In genomic region chr6:24666097-24666615, GRCh38 we compare ENCODE assay signal across 8 cellular contexts. TPM values are rescaled to one million over a fixed set of nuclear protein-coding genes. Genes with fewer than 3 reads are reported as not detected.
DNase-seq lines count a peak whose midpoint lies in the region; ATAC-seq and TF ChIP-seq lines count a peak whose summit lies in the region.

No MANE protein-coding gene starts in this region.

- H3K9me3 Mint-ChIP-seq in IgD-negative memory B cell: peaks cover 0 to 4% (median 0%) of the 10 kb centered on the region in 3 donors
- peaks cover 10% of the 10 kb centered on the region for H3K9me3 Mint-ChIP-seq in activated T-cell treated with anti-CD3 and anti-CD28 coated beads, Interleukin-2, amount 50 U/mL, for 24 hours
- peaks cover 25% of the 10 kb centered on the region for H3K9me3 Mint-ChIP-seq in nephron

- peak overlapping the region; percentile 97 to 100 (median 98) for H3K4me3 Mint-ChIP-seq in IgD-negative memory B cell
- peak overlapping the region; percentile 96 for H3K4me3 Mint-ChIP-seq in activated T-cell treated with anti-CD3 and anti-CD28 coated beads, Interleukin-2, amount 50 U/mL, for 24 hours
- H3K4me3 Mint-ChIP-seq in nephron: peak overlapping the region; percentile 96 to 100 (median 99)

- H3K27ac Mint-ChIP-seq in IgD-negative memory B cell (peak overlapping the region; percentile 90 to 97 (median 94)), nephron (peak overlapping the region; percentile 98)
- H3K27ac Mint-ChIP-seq in activated T-cell treated with anti-CD3 and anti-CD28 coated beads, Interleukin-2, amount 50 U/mL, for 24 hours: peak overlapping the region; percentile 99

- in situ Hi-C loops in G401 (cut with HindIII; ENCODE audit: low sequenced_read_pairs): no loop called here

- H3K27ac ChIP-seq in urinary bladder (ENCODE audit: low read depth): peak overlapping the region; percentile 83

- WGBS in urinary bladder: under 1% methylated on average over 26 of the region's 26 CpGs

- TF ChIP-seq CTCF in fibroblast of mammary gland (conservative IDR thresholded peaks at IDR 0.05; ENCODE audit: control insufficient read depth, insufficient read depth, low read depth, low read length): no peak
- TF ChIP-seq CTCF in nephron (IDR thresholded peaks at IDR 0.05; ENCODE audit: unreplicated experiment in 3 of 3): no peak

- H3K4me1 Mint-ChIP-seq in IgD-negative memory B cell: peaks cover 27 to 54% (median 42%) of the 10 kb centered on the region in 3 donors
- peaks cover 59% of the 10 kb centered on the region for H3K4me1 Mint-ChIP-seq in activated T-cell treated with anti-CD3 and anti-CD28 coated beads, Interleukin-2, amount 50 U/mL, for 24 hours (ENCODE audit: low read depth)
- H3K4me1 Mint-ChIP-seq in nephron: peaks cover 47% of the 10 kb centered on the region

- H3K4me1 ChIP-seq in urinary bladder (ENCODE audit: insufficient read depth): peaks cover 2% of the 10 kb centered on the region

- no peaks in the 10 kb centered on the region for H3K27me3 Mint-ChIP-seq in IgD-negative memory B cell
- no peaks in the 10 kb centered on the region for H3K27me3 Mint-ChIP-seq in activated T-cell treated with anti-CD3 and anti-CD28 coated beads, Interleukin-2, amount 50 U/mL, for 24 hours
- no peaks in the 10 kb centered on the region for H3K27me3 Mint-ChIP-seq in nephron (ENCODE audit: low read depth)

- peak overlapping the region; percentile 99 for H3K4me3 ChIP-seq in fibroblast of mammary gland (ENCODE audit: control insufficient read depth, low read depth, low read length)
- peak overlapping the region; percentile 58 for H3K4me3 ChIP-seq in urinary bladder (ENCODE audit: low read depth, low read length)

- DNase-seq in G401 (ENCODE audit: low spot score) (peak; percentile 72), fibroblast of mammary gland (ENCODE audit: low read depth) (peak; percentile 21), NCI-H524 treated with DMSO at 0.1 percent for 48 hours (lab: John Stamatoyannopoulos, UW) (no peak)
- no peak for DNase-seq in activated T-cell treated with anti-CD3 and anti-CD28 coated beads, Interleukin-2, amount 50 U/mL, for 24 hours

- H3K36me3 ChIP-seq in urinary bladder (ENCODE audit: insufficient read depth): no peaks in the 10 kb centered on the region

- ATAC-seq in GM21576 (IDR thresholded peaks at IDR 0.05; ENCODE audit: unreplicated experiment): peak; percentile 33

- peaks cover 17% of the 10 kb centered on the region for H3K36me3 Mint-ChIP-seq in IgD-negative memory B cell
- peaks cover 87% of the 10 kb centered on the region for H3K36me3 Mint-ChIP-seq in activated T-cell treated with anti-CD3 and anti-CD28 coated beads, Interleukin-2, amount 50 U/mL, for 24 hours (ENCODE audit: low read depth)
- H3K36me3 Mint-ChIP-seq in nephron (ENCODE audit: low read depth): peaks cover 69% of the 10 kb centered on the region

RNA-seq across cellular contexts. Expression of gene TDP2, which starts 0.5 kb away (rescaled TPM):
- total RNA-seq in G401 (2014; rRNA removed; shearing (Covaris generic)): 41.1 and 58.3 TPM in 2 replicates
- polyA plus RNA-seq in IgD-negative memory B cell (38.3 TPM), urinary bladder (29.7 TPM)
- total RNA-seq in urinary bladder: 42.2 TPM

RNA-seq across cellular contexts. Expression of gene ACOT13, which starts 0.7 kb away (rescaled TPM):
- total RNA-seq in G401 (2014; rRNA removed; shearing (Covaris generic)): 33.2 and 48.0 TPM in 2 replicates
- polyA plus RNA-seq in IgD-negative memory B cell (15.0 TPM), urinary bladder (12.0 TPM)
- total RNA-seq in urinary bladder: 8.7 TPM

RNA-seq across cellular contexts. Expression of gene KIAA0319, which starts 20.2 kb away (rescaled TPM):
- 0.18 and 0.95 TPM in 2 replicates for total RNA-seq in G401 (2014; rRNA removed; shearing (Covaris generic))
- 1.0 TPM for polyA plus RNA-seq in IgD-negative memory B cell
- 0.26 TPM for total RNA-seq in urinary bladder
- 0.04 TPM for polyA plus RNA-seq in urinary bladder

RNA-seq across cellular contexts. Expression of gene C6orf62, which starts 52.8 kb away (rescaled TPM):
- total RNA-seq in G401 (2014; rRNA removed; shearing (Covaris generic)): 50.3 and 66.0 TPM in 2 replicates
- polyA plus RNA-seq in IgD-negative memory B cell (102 TPM), urinary bladder (38.1 TPM)
- 85.8 TPM for total RNA-seq in urinary bladder

Comparison
In these comparisons a context has a peak if more than half of its experiments do, and no peak if none do; other contexts are left out.
1. DNase-seq: peak in G401 (single experiment) and fibroblast of mammary gland (single experiment); none in activated T-cell treated with anti-CD3 and anti-CD28 coated beads, Interleukin-2, amount 50 U/mL, for 24 hours (single experiment) and NCI-H524 treated with DMSO at 0.1 percent for 48 hours (single experiment).
2. Peak in every context shown above with its lines, with median percentiles within 50 percentile points of each other: H3K27ac Mint-ChIP-seq and H3K4me3 Mint-ChIP-seq.